Comparison of ENCODE assay signal across 25 cellular contexts in genomic region chr3:5994651-5995050, GRCh38.
"Had no signal": no experiment of that assay in that cellular context is flagged by ENCODE, and none has a peak within 500 bp of the region (broad histone marks: within the 10 kb centered on the region; RNA-seq: fewer than 3 reads in every experiment).

No MANE protein-coding gene starts in this region.

- H2AFZ ChIP-seq: PC-9 had no signal

- H3K36me3 Mint-ChIP-seq: IgD-negative memory B cell had no signal

- H3K27me3 ChIP-seq: Peyer's patch, SJCRH30 had no signal

- H3K27me3 Mint-ChIP-seq: IgD-negative memory B cell had no signal

- DNase-seq: Kasumi-1, MM.1S, NCI-H1092 treated with DMSO at 0.1 percent for 48 hours, NCI-H1436, NCI-H187, NCI-H2029, NCI-H2081 treated with DMSO at 0.1 percent for 48 hours, NCI-H2171, NCI-H226, NCI-H446, NCI-H510A, NCI-H524 treated with DMSO at 0.1 percent for 48 hours, NCI-H69, NCI-H774, PC-9, Peyer's patch, SHP77 treated with DMSO at 0.1 percent for 48 hours, SJCRH30 had no signal

- H3K4me1 Mint-ChIP-seq: IgD-negative memory B cell had no signal

- H3K4me3 ChIP-seq: K562, PC-9, Peyer's patch, SJCRH30 had no signal

- H3K4me1 ChIP-seq: Peyer's patch, SJCRH30 had no signal

- H3K27ac ChIP-seq: HL-60, KMS-11, PC-9, Peyer's patch, SJCRH30 had no signal

- ATAC-seq: K562, Right ventricle myocardium inferior, SK-N-SH treated with all-trans-retinoic acid at 6 μM for 48 hours had no signal

- H3K9me3 ChIP-seq: Peyer's patch, SJCRH30 had no signal

- H3K27ac Mint-ChIP-seq: IgD-negative memory B cell had no signal

- H3K4me2 ChIP-seq: KMS-11, PC-9 had no signal

- H3K4me3 Mint-ChIP-seq: IgD-negative memory B cell had no signal

- H3K9ac ChIP-seq: KMS-11 had no signal

- FAIRE-seq: HTR-8/SVneo, K562 had no signal

- H3K36me3 ChIP-seq: Peyer's patch, SJCRH30 had no signal
